ENCODE assay signal across 22 cellular contexts in the genomic region with DNA sequence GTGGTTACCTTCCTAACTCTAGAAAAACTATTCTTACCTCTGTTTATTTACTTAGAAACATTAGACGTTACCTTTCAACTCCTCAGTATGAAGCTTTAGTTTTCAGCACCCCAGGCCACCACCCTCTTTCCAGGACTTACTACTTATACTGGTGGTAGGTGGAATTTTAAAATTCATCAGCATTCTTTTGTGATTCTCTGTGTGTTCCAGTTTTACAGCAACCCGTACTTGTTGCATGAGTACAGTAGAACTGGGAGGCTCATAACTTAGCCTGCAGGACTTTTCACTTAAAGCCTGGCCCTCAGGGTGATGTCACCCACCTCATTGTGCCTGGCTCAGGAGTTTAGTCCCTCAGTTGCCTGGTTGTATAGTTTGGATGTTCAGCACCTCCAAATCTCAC.
"Had no signal": no experiment of that assay in that cellular context is flagged by ENCODE, and none has a peak within 500 bp of the region (broad histone marks: within the 10 kb centered on the region; RNA-seq: fewer than 3 reads in every experiment).

No MANE protein-coding gene starts in this region.

- H3K36me3 Mint-ChIP-seq: natural killer cell treated with Interleukin-12 subunit alpha and Interleukin-12 subunit beta and Interleukin-15 and Interleukin-18, amount 100 ng/mL, for 72 hours; neural progenitor cell; type B pancreatic cell had no signal

- H3K27me3 ChIP-seq: dorsolateral prefrontal cortex, heart left ventricle, neural progenitor cell, ovary, right atrium auricular region, sigmoid colon, stomach had no signal

- H3K4me2 ChIP-seq: neural progenitor cell had no signal

- H3K4me1 ChIP-seq: neural progenitor cell, right atrium auricular region had no signal

- ATAC-seq: heart left ventricle; left lobe of liver; natural killer cell treated with Interleukin-12 subunit alpha and Interleukin-12 subunit beta and Interleukin-15 and Interleukin-18, amount 100 ng/mL, for 72 hours had no signal

- DNase-seq: cortex of kidney; dorsolateral prefrontal cortex; effector CD8-positive, alpha-beta T cell; heart left ventricle; hippocampal formation; kidney glomerular epithelial cell; mammary epithelial cell; nucleus accumbens; ovary; sigmoid colon; stimulated activated CD4-positive, alpha-beta T cell treated with anti-CD3 and anti-CD28 coated beads, Interleukin-2, amount 100 ng/mL, for 24 hours; stimulated activated CD4-positive, alpha-beta T cell treated with anti-CD3 and anti-CD28 coated beads, Interleukin-4, amount 100 ng/mL, for 4 hours; stimulated activated naive CD4-positive, alpha-beta T cell; stomach; substantia nigra had no signal

- H3K9ac ChIP-seq: neural progenitor cell had no signal

- H3K27ac Mint-ChIP-seq: natural killer cell treated with Interleukin-12 subunit alpha and Interleukin-12 subunit beta and Interleukin-15 and Interleukin-18, amount 100 ng/mL, for 72 hours; neural progenitor cell; type B pancreatic cell had no signal

- H3K4me3 ChIP-seq: dorsolateral prefrontal cortex, heart left ventricle, neural progenitor cell, ovary, right atrium auricular region, sigmoid colon, skin epidermis, stomach, thoracic aorta had no signal

- H3K27ac ChIP-seq: dorsolateral prefrontal cortex, heart left ventricle, neural progenitor cell, ovary, right atrium auricular region, sigmoid colon, skin epidermis, stomach, thoracic aorta had no signal

- H3K36me3 ChIP-seq: heart left ventricle, neural progenitor cell, ovary, right atrium auricular region, sigmoid colon, stomach, thoracic aorta had no signal

- H3K4me3 Mint-ChIP-seq: natural killer cell treated with Interleukin-12 subunit alpha and Interleukin-12 subunit beta and Interleukin-15 and Interleukin-18, amount 100 ng/mL, for 72 hours; neural progenitor cell; type B pancreatic cell had no signal

- H2AFZ ChIP-seq: neural progenitor cell had no signal

- H3K9me3 ChIP-seq: ovary, right atrium auricular region, sigmoid colon, stomach, thoracic aorta had no signal

- H3K27me3 Mint-ChIP-seq: type B pancreatic cell had no signal

- H3K9me3 Mint-ChIP-seq: natural killer cell treated with Interleukin-12 subunit alpha and Interleukin-12 subunit beta and Interleukin-15 and Interleukin-18, amount 100 ng/mL, for 72 hours; type B pancreatic cell had no signal
